9 cellular contexts compared by ENCODE assay signal in genomic region chr6:49550413-49551125, GRCh38. TPM values are rescaled to one million over a fixed set of nuclear protein-coding genes. Genes with fewer than 3 reads are reported as not detected.
A peak's percentile ranks its signal among the peaks of the same experiment; 100 is the strongest.
DNase-seq lines count a peak whose midpoint lies in the region; ATAC-seq and TF ChIP-seq lines count a peak whose summit lies in the region.
"Had no signal": no experiment of that assay in that cellular context is flagged by ENCODE, and none has a peak within 500 bp of the region (broad histone marks: within the 10 kb centered on the region; RNA-seq: fewer than 3 reads in every experiment).

TSS of gene C6orf141 (plus strand) at chr6:49550668. CDS start at chr6:49550793, 125 bp downstream.

- H3K23ac ChIP-seq in neuronal stem cell (ENCODE audit: low read depth, low read length, poor library complexity), result peak within 1 kb of the TSS; percentile 88

- TF ChIP-seq CTCF in esophagus muscularis mucosa (IDR thresholded peaks at IDR 0.05), result no peak

- H2BK12ac ChIP-seq in neuronal stem cell (ENCODE audit: low read length), result peak within 1 kb of the TSS; percentile 77

- peak within 1 kb of the TSS; percentile 86 for H2BK15ac ChIP-seq in neuronal stem cell (ENCODE audit: low read length)

- H3K9me3 ChIP-seq in HUES64 (ENCODE audit: insufficient read depth, low read depth, low read length) (no peaks in the 10 kb centered on the region), esophagus muscularis mucosa (no peaks in the 10 kb centered on the region), neuronal stem cell (replicated peaks in 1 of 2; ENCODE audit: control insufficient read depth in 2 of 2, insufficient read depth in 1 of 2, low read depth in 1 of 2, low read length in 2 of 2) (no peaks in the 10 kb centered on the region)

- peak within 1 kb of the TSS; percentile 77 for H4K91ac ChIP-seq in neuronal stem cell (ENCODE audit: low read depth, low read length, poor library complexity)

- peak within 1 kb of the TSS; percentile 76 for H3K4me2 ChIP-seq in neuronal stem cell (ENCODE audit: insufficient read depth, low read length, poor library complexity, severe bottlenecking)

- H3K27me3 ChIP-seq in HUES64 (ENCODE audit: insufficient read depth, low read length) (peaks cover 60% of the 10 kb centered on the region), esophagus muscularis mucosa (peaks cover 0 to 30% (median 13%) of the 10 kb centered on the region in 4 donors), neuronal stem cell (ENCODE audit: control insufficient read depth in 3 of 3, insufficient read depth in 3 of 3, low read depth in 1 of 3, low read length in 3 of 3) (peaks cover 0 to 51% (median 0%) of the 10 kb centered on the region in 3 experiments)

- DNase-seq in activated CD4-positive, alpha-beta T cell treated with anti-CD3 and anti-CD28 coated beads, Interleukin-2, amount 50 U/mL, for 48 hours, result peak; percentile 17 to 44
- DNase-seq in esophagus muscularis mucosa (ENCODE audit: extremely low spot score) (no peak), neuronal stem cell (ENCODE audit: low spot score) (peak; percentile 76), middle frontal gyrus (ENCODE audit: extremely low spot score, low spot score) (no peak)
- no peak for DNase-seq in NK-92 treated with Interleukin-12 subunit alpha and Interleukin-12 subunit beta, amount 100 ng/mL, for 24 hours (lab: John Stamatoyannopoulos, UW)

- peaks cover 37% of the 10 kb centered on the region for H3K4me1 ChIP-seq in HUES64 (ENCODE audit: insufficient read depth, low read length)
- peaks cover 14 to 21% (median 21%) of the 10 kb centered on the region in 4 donors for H3K4me1 ChIP-seq in esophagus muscularis mucosa
- H3K4me1 ChIP-seq in neuronal stem cell (ENCODE audit: control insufficient read depth in 2 of 2, insufficient read depth in 1 of 2, low read depth in 1 of 2, low read length in 2 of 2), result peaks cover 2 to 4% of the 10 kb centered on the region in 2 donors

- H2AK5ac ChIP-seq in neuronal stem cell (ENCODE audit: low read depth, low read length), result peak within 1 kb of the TSS; percentile 98

- peak within 1 kb of the TSS; percentile 97 for H2BK5ac ChIP-seq in neuronal stem cell (ENCODE audit: low read length)

- under 1% methylated on average over 48 of the region's 48 CpGs for WGBS in HUES64
- 4% methylated on average over 16 of the region's 48 CpGs for WGBS in esophagus muscularis mucosa
- WGBS in neuronal stem cell (ENCODE audit: extremely low coverage in 2 of 2, insufficient read length in 2 of 2, insufficient replicate concordance in 1 of 2), 2 donors, result no CpG with 5 or more reads among the region's 48 CpGs

- H3K36me3 ChIP-seq in HUES64 (ENCODE audit: insufficient read depth, low read length), result peaks cover 22% of the 10 kb centered on the region; the same call in 1 of the 2 replicates
- H3K36me3 ChIP-seq in esophagus muscularis mucosa, result no peaks in the 10 kb centered on the region
- no peaks in the 10 kb centered on the region for H3K36me3 ChIP-seq in neuronal stem cell (replicated peaks in 1 of 2; ENCODE audit: control insufficient read depth in 2 of 2, insufficient read depth in 2 of 2, low read length in 2 of 2)

- peak within 1 kb of the TSS; percentile 76 for H2BK120ac ChIP-seq in neuronal stem cell (ENCODE audit: low read depth, low read length)

- H3K9ac ChIP-seq in HUES64 (ENCODE audit: low read depth, low read length) (peak within 1 kb of the TSS; percentile 90), neuronal stem cell (ENCODE audit: low read depth, low read length, poor library complexity) (peak within 1 kb of the TSS; percentile 97)

- H3K18ac ChIP-seq in neuronal stem cell (ENCODE audit: low read length), result peak within 1 kb of the TSS; percentile 99

- intact Hi-C loops in esophagus muscularis mucosa (cut with DNase I), result no loop called here

- peak within 1 kb of the TSS; percentile 38 for H3K4me3 ChIP-seq in GM08714 (ENCODE audit: low read length)
- H3K4me3 ChIP-seq in HUES64 (ENCODE audit: low read length), result peak within 1 kb of the TSS; percentile 70
- H3K4me3 ChIP-seq in esophagus muscularis mucosa, result peak within 1 kb of the TSS; percentile 43 to 53 (median 48)
- H3K4me3 ChIP-seq in neuronal stem cell (ENCODE audit: low read length in 2 of 2), result peak within 1 kb of the TSS in 1 of 2 donors; percentile 84

- H2AFZ ChIP-seq in neuronal stem cell (ENCODE audit: low read length), result peak within 1 kb of the TSS; percentile 80

- peak within 1 kb of the TSS; percentile 96 for H3K4ac ChIP-seq in neuronal stem cell (ENCODE audit: low read length)

- H3K27ac ChIP-seq in HUES64 (ENCODE audit: low read depth, low read length) (peak within 1 kb of the TSS; percentile 98), esophagus muscularis mucosa (replicated peaks in 1 of 4) (no peak within 1 kb of the TSS), neuronal stem cell (replicated peaks; ENCODE audit: low read length) (peak within 1 kb of the TSS; percentile 98)
- H3K27ac ChIP-seq: VCaP had no signal

- H3K79me1 ChIP-seq in neuronal stem cell (ENCODE audit: low read depth, low read length), result no peaks in the 10 kb centered on the region

- peak within 1 kb of the TSS; percentile 2 for H3K14ac ChIP-seq in neuronal stem cell (ENCODE audit: low read length)

- no peak for TF ChIP-seq EP300 in esophagus muscularis mucosa (IDR thresholded peaks at IDR 0.05)

- peak; percentile 78 for ATAC-seq in GM21723 (IDR thresholded peaks at IDR 0.05; ENCODE audit: unreplicated experiment)

- TF ChIP-seq POLR2A in esophagus muscularis mucosa (IDR thresholded peaks at IDR 0.05; ENCODE audit: low read depth), result no peak

- no peak within 1 kb of the TSS for H4K8ac ChIP-seq in neuronal stem cell (ENCODE audit: low read depth, low read length)

RNA-seq across cellular contexts. Expression of gene C6orf141, which starts in this region (rescaled TPM):
- polyA plus RNA-seq in HUES64 (2013, experiment 1 of 2), result 11.1 TPM
- 9.1 TPM for polyA plus RNA-seq in HUES64 (2013, experiment 2 of 2)
- total RNA-seq in esophagus muscularis mucosa, result 1 to 10 TPM; 1.2 to 2.5 (median 1.9) TPM
- 27.2 TPM for polyA plus RNA-seq in neuronal stem cell (2013, experiment 1 of 2)
- polyA plus RNA-seq in neuronal stem cell (2013, experiment 2 of 2), result 28.1 TPM

Comparison
In these comparisons a context has a peak if more than half of its experiments do, and no peak if none do; other contexts are left out.
1. H3K27ac ChIP-seq: peak in HUES64 (single experiment) and neuronal stem cell (single experiment); none in esophagus muscularis mucosa (0 of 4).
2. DNase-seq: peak in activated CD4-positive, alpha-beta T cell treated with anti-CD3 and anti-CD28 coated beads, Interleukin-2, amount 50 U/mL, for 48 hours (2 of 2) and neuronal stem cell (single experiment); none in esophagus muscularis mucosa (single experiment), middle frontal gyrus (single experiment) and NK-92 treated with Interleukin-12 subunit alpha and Interleukin-12 subunit beta, amount 100 ng/mL, for 24 hours (single experiment).